In the genomic region with DNA sequence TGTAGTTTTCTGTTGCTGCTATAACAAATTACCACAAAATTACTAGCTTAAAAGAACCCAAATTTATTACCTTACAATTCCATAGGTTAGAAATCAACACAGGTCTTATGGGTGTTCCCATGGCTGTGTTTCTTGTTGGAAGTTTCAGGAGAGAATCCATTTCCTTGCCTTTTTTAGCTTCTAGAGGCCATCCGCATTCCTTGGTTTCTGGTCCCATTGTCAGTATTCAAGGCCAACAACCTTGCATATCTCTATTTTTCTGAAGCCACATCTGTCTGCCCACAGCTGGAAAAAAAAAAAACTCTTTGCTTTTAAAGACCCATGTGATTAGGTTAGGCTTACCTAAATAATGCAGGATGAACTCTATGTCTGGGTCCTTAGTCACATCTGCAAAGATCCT, we compare ENCODE assay signal across 1 cellular context.
TF ChIP-seq lines count a peak whose summit lies in the region.

No MANE protein-coding gene starts in this region.

TF ChIP-seq in H1, 55 proteins besides CTCF, POLR2A, EP300 and RAD21 (continued from another document):
- no peak for TF ChIP-seq JUND (IDR thresholded peaks at IDR 0.05; ENCODE audit: low read length)
- no peak for TF ChIP-seq SP2 (IDR thresholded peaks at IDR 0.05; ENCODE audit: low read length)
- 0 out of 2 replicates have a peak, but pooled peaks have one; percentile 36 for TF ChIP-seq TCF12 (IDR thresholded peaks at IDR 0.05; ENCODE audit: low read depth, low read length)
- peak; percentile 28; the same call in 1 of the 2 replicates for TF ChIP-seq YY1 (IDR thresholded peaks at IDR 0.05; ENCODE audit: low read depth, low read length)
